1 cellular context compared by ENCODE assay signal in the genomic region with DNA sequence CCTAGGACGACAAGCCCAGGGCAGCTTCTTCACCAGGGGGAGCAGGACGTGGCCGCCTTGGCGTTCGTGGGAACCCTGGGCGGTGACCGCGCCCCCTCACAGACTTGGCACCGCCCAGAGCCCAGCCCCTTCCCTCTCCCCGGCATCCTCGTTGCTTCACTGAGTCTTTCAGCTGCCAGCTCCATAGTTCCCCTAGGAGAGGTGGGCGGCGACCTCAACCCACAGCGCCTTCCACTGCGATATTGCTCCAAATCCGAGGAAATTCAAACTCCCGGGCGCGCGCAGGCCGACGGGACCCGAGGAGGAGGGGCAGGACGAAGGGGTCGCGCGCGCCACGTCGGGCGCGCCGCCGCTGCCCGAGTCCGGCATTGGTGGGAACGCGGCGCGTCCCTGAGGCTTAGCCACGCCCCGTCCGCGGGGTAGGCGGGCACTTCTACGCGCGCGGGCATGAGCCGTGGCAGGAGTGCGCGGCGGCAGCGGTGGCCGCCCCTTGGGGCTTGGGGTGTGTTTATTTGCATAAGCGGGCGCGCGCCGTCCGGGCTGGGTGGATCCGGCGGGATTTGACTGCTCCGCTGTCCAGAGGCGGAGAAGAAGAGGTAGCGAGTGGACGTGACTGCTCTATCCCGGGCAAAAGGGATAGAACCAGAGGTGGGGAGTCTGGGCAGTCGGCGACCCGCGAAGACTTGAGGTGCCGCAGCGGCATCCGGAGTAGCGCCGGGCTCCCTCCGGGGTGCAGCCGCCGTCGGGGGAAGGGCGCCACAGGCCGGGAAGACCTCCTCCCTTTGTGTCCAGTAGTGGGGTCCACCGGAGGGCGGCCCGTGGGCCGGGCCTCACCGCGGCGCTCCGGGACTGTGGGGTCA.
TF ChIP-seq lines count a peak whose summit lies in the region.

A gene with protein sequence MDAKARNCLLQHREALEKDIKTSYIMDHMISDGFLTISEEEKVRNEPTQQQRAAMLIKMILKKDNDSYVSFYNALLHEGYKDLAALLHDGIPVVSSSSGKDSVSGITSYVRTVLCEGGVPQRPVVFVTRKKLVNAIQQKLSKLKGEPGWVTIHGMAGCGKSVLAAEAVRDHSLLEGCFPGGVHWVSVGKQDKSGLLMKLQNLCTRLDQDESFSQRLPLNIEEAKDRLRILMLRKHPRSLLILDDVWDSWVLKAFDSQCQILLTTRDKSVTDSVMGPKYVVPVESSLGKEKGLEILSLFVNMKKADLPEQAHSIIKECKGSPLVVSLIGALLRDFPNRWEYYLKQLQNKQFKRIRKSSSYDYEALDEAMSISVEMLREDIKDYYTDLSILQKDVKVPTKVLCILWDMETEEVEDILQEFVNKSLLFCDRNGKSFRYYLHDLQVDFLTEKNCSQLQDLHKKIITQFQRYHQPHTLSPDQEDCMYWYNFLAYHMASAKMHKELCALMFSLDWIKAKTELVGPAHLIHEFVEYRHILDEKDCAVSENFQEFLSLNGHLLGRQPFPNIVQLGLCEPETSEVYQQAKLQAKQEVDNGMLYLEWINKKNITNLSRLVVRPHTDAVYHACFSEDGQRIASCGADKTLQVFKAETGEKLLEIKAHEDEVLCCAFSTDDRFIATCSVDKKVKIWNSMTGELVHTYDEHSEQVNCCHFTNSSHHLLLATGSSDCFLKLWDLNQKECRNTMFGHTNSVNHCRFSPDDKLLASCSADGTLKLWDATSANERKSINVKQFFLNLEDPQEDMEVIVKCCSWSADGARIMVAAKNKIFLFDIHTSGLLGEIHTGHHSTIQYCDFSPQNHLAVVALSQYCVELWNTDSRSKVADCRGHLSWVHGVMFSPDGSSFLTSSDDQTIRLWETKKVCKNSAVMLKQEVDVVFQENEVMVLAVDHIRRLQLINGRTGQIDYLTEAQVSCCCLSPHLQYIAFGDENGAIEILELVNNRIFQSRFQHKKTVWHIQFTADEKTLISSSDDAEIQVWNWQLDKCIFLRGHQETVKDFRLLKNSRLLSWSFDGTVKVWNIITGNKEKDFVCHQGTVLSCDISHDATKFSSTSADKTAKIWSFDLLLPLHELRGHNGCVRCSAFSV (N-terminal part only) (plus strand): TSS at position 579 of the 860 bp plus-strand sequence. CDS start 3,070 bp downstream, outside the sequence.
A gene with protein sequence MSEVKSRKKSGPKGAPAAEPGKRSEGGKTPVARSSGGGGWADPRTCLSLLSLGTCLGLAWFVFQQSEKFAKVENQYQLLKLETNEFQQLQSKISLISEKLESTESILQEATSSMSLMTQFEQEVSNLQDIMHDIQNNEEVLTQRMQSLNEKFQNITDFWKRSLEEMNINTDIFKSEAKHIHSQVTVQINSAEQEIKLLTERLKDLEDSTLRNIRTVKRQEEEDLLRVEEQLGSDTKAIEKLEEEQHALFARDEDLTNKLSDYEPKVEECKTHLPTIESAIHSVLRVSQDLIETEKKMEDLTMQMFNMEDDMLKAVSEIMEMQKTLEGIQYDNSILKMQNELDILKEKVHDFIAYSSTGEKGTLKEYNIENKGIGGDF (minus strand): TSS at position 77 of the 860 bp plus-strand sequence. CDS start 87 bp downstream, outside the sequence.

TF ChIP-seq in GM12878, 131 proteins besides CTCF, POLR2A, EP300 and RAD21 (continues in another document):
- TF ChIP-seq STAT1 (conservative IDR thresholded peaks at IDR 0.05) (no peak), EED (IDR thresholded peaks at IDR 0.05; ENCODE audit: low read depth) (peak; percentile 27; the same call in 1 of the 2 replicates), GATAD2B (conservative IDR thresholded peaks at IDR 0.05; ENCODE audit: low read depth) (no peak; the same call in 1 of the 2 replicates), POU2F2 (IDR thresholded peaks at IDR 0.05; ENCODE audit: borderline replicate concordance, low read depth, low read length) (peak; percentile 98), HCFC1 (IDR thresholded peaks at IDR 0.05; ENCODE audit: low read length) (0 out of 2 replicates have a peak, but pooled peaks have one; percentile 29), MEF2B (IDR thresholded peaks at IDR 0.05; ENCODE audit: partially characterized antibody, poor library complexity, severe bottlenecking) (peak; percentile 88), NR2F1 (conservative IDR thresholded peaks at IDR 0.05) (0 out of 2 replicates have a peak, but pooled peaks have one; percentile 31), RELA (IDR thresholded peaks at IDR 0.05; ENCODE audit: borderline replicate concordance, partially characterized antibody) (peak; percentile 64), CREM (IDR thresholded peaks at IDR 0.05; ENCODE audit: low read depth) (0 out of 2 replicates have a peak, but pooled peaks have one; percentile 40), LARP7 (IDR thresholded peaks at IDR 0.05) (peak; percentile 31), SIN3A (IDR thresholded peaks at IDR 0.05; ENCODE audit: low read depth, low read length) (0 out of 2 replicates have a peak, but pooled peaks have one; percentile 17), NRF1 (conservative IDR thresholded peaks at IDR 0.05; ENCODE audit: low read depth, low read length) (0 out of 2 replicates have a peak, but pooled peaks have one; percentile 25), NBN (IDR thresholded peaks at IDR 0.05) (peak; percentile 13; the same call in 1 of the 2 replicates), BHLHE40 (IDR thresholded peaks at IDR 0.05; ENCODE audit: borderline replicate concordance in 1 of 2, low read depth in 2 of 2, low read length in 1 of 2) (peak; percentile 21 to 81; a peak in 3 of 4 replicates), POLR2AphosphoS2 (IDR thresholded peaks at IDR 0.05; ENCODE audit: low read depth, low read length) (0 out of 2 replicates have a peak, but pooled peaks have one; percentile 38), ZBED1 (IDR thresholded peaks at IDR 0.05; ENCODE audit: borderline replicate concordance) (0 out of 2 replicates have a peak, but pooled peaks have one; percentile 27), KAT2A (conservative IDR thresholded peaks at IDR 0.05; ENCODE audit: control insufficient read depth, low read depth, low read length) (no peak), BMI1 (IDR thresholded peaks at IDR 0.05; ENCODE audit: borderline replicate concordance) (no peak), POLR2AphosphoS5 (IDR thresholded peaks at IDR 0.05; ENCODE audit: low read length) (peak; percentile 86), MXI1 (IDR thresholded peaks at IDR 0.05; ENCODE audit: low read depth, low read length) (peak; percentile 78), RUNX3 (IDR thresholded peaks at IDR 0.05; ENCODE audit: low read length) (0 out of 2 replicates have a peak, but pooled peaks have one; percentile 19), IKZF1 (conservative IDR thresholded peaks at IDR 0.05) (peak; percentile 97), CBFB (IDR thresholded peaks at IDR 0.05; ENCODE audit: low read depth) (0 out of 2 replicates have a peak, but pooled peaks have one; percentile 19), BACH1 (IDR thresholded peaks at IDR 0.05; ENCODE audit: borderline replicate concordance) (peak; percentile 55; the same call in 1 of the 2 replicates), CHD2 (IDR thresholded peaks at IDR 0.05; ENCODE audit: borderline replicate concordance, low read depth, low read length) (0 out of 2 replicates have a peak, but pooled peaks have one; percentile 45)
- TF ChIP-seq, protein P1, sequence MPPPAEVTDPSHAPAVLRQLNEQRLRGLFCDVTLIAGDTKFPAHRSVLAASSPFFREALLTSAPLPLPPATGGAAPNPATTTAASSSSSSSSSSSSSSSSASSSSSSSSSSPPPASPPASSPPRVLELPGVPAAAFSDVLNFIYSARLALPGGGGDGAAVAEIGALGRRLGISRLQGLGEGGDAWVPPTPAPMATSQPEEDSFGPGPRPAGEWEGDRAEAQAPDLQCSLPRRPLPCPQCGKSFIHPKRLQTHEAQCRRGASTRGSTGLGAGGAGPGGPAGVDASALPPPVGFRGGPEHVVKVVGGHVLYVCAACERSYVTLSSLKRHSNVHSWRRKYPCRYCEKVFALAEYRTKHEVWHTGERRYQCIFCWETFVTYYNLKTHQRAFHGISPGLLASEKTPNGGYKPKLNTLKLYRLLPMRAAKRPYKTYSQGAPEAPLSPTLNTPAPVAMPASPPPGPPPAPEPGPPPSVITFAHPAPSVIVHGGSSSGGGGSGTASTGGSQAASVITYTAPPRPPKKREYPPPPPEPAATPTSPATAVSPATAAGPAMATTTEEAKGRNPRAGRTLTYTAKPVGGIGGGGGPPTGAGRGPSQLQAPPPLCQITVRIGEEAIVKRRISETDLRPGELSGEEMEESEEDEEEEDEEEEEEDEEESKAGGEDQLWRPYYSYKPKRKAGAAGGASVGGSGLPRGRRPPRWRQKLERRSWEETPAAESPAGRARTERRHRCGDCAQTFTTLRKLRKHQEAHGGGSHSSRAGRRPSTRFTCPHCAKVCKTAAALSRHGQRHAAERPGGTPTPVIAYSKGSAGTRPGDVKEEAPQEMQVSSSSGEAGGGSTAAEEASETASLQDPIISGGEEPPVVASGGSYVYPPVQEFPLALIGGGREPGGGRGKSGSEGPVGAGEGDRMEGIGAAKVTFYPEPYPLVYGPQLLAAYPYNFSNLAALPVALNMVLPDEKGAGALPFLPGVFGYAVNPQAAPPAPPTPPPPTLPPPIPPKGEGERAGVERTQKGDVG (CRISPR knock-in tag; IDR thresholded peaks at IDR 0.05) = no peak
- TF ChIP-seq, protein P2, sequence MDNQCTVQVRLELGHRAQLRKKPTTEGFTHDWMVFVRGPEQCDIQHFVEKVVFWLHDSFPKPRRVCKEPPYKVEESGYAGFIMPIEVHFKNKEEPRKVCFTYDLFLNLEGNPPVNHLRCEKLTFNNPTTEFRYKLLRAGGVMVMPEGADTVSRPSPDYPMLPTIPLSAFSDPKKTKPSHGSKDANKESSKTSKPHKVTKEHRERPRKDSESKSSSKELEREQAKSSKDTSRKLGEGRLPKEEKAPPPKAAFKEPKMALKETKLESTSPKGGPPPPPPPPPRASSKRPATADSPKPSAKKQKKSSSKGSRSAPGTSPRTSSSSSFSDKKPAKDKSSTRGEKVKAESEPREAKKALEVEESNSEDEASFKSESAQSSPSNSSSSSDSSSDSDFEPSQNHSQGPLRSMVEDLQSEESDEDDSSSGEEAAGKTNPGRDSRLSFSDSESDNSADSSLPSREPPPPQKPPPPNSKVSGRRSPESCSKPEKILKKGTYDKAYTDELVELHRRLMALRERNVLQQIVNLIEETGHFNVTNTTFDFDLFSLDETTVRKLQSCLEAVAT (IDR thresholded peaks at IDR 0.05) = 0 out of 2 replicates have a peak, but pooled peaks have one; percentile 14
- TF ChIP-seq, protein P3, sequence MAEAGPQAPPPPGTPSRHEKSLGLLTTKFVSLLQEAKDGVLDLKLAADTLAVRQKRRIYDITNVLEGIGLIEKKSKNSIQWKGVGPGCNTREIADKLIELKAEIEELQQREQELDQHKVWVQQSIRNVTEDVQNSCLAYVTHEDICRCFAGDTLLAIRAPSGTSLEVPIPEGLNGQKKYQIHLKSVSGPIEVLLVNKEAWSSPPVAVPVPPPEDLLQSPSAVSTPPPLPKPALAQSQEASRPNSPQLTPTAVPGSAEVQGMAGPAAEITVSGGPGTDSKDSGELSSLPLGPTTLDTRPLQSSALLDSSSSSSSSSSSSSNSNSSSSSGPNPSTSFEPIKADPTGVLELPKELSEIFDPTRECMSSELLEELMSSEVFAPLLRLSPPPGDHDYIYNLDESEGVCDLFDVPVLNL (IDR thresholded peaks at IDR 0.05; ENCODE audit: low read depth, low read length) = peak; percentile 94
- TF ChIP-seq, protein P4, sequence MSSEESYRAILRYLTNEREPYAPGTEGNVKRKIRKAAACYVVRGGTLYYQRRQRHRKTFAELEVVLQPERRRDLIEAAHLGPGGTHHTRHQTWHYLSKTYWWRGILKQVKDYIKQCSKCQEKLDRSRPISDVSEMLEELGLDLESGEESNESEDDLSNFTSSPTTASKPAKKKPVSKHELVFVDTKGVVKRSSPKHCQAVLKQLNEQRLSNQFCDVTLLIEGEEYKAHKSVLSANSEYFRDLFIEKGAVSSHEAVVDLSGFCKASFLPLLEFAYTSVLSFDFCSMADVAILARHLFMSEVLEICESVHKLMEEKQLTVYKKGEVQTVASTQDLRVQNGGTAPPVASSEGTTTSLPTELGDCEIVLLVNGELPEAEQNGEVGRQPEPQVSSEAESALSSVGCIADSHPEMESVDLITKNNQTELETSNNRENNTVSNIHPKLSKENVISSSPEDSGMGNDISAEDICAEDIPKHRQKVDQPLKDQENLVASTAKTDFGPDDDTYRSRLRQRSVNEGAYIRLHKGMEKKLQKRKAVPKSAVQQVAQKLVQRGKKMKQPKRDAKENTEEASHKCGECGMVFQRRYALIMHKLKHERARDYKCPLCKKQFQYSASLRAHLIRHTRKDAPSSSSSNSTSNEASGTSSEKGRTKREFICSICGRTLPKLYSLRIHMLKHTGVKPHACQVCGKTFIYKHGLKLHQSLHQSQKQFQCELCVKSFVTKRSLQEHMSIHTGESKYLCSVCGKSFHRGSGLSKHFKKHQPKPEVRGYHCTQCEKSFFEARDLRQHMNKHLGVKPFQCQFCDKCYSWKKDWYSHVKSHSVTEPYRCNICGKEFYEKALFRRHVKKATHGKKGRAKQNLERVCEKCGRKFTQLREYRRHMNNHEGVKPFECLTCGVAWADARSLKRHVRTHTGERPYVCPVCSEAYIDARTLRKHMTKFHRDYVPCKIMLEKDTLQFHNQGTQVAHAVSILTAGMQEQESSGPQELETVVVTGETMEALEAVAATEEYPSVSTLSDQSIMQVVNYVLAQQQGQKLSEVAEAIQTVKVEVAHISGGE (CRISPR knock-in tag; IDR thresholded peaks at IDR 0.05) = no peak
- TF ChIP-seq, protein P5, sequence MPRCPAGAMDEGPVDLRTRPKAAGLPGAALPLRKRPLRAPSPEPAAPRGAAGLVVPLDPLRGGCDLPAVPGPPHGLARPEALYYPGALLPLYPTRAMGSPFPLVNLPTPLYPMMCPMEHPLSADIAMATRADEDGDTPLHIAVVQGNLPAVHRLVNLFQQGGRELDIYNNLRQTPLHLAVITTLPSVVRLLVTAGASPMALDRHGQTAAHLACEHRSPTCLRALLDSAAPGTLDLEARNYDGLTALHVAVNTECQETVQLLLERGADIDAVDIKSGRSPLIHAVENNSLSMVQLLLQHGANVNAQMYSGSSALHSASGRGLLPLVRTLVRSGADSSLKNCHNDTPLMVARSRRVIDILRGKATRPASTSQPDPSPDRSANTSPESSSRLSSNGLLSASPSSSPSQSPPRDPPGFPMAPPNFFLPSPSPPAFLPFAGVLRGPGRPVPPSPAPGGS (IDR thresholded peaks at IDR 0.05; ENCODE audit: borderline replicate concordance, insufficient read depth, low read depth, low read length, poor library complexity, severe bottlenecking) = no peak
- TF ChIP-seq, protein P6, sequence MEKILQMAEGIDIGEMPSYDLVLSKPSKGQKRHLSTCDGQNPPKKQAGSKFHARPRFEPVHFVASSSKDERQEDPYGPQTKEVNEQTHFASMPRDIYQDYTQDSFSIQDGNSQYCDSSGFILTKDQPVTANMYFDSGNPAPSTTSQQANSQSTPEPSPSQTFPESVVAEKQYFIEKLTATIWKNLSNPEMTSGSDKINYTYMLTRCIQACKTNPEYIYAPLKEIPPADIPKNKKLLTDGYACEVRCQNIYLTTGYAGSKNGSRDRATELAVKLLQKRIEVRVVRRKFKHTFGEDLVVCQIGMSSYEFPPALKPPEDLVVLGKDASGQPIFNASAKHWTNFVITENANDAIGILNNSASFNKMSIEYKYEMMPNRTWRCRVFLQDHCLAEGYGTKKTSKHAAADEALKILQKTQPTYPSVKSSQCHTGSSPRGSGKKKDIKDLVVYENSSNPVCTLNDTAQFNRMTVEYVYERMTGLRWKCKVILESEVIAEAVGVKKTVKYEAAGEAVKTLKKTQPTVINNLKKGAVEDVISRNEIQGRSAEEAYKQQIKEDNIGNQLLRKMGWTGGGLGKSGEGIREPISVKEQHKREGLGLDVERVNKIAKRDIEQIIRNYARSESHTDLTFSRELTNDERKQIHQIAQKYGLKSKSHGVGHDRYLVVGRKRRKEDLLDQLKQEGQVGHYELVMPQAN (conservative IDR thresholded peaks at IDR 0.05) = peak; percentile 97
